ENCODE assay signal across 10 cellular contexts in the genomic region with DNA sequence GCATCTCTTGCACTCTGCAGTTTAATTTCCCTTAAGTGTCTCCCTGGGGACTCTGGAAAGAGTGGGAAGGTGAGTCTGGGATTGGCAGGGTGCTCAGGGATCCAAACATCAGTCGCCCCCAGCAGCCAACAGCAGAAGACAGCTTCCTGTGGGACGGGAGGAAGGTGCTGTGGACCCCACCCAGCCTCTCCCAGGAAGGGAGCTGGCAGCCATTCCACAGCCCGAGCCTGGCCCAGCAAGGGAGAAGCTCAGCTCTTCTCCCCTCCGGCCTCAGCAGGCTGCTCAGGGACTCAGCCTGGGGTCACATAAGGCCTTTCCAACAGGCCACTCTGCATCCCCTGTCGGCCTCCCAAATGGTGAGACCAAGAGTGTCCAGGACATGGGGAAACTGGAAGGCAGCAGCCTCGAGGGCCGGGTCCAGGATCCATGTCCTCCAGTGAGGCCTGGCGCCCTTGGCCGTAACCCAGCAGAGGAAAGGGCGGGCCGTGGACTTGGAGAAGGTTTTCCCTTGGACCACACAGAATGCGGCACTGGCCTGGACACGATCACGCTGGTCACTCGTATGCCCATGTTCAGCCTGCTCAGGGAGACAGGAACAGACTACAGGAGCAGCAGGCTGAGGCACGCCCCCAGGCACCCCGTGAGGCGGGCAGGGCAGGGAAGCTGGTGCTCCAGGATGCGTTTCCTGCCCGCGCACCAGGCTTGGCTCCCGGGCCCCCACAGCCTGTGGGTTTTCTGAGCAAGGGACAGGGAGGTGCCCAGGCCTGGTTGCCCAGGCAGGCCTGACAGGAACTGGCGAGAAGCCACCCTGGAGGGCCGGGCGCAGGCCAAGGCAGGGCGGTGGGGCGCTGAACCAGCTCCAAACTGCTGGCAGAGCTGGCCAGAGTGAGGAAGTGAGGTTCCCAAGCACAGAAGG. TPM values are rescaled to one million over a fixed set of nuclear protein-coding genes. Genes with fewer than 3 reads are reported as not detected.
A peak's percentile ranks its signal among the peaks of the same experiment; 100 is the strongest.
DNase-seq lines count a peak whose midpoint lies in the region; ATAC-seq and TF ChIP-seq lines count a peak whose summit lies in the region.
"Had no signal": no experiment of that assay in that cellular context is flagged by ENCODE, and none has a peak within 500 bp of the region (broad histone marks: within the 10 kb centered on the region; RNA-seq: fewer than 3 reads in every experiment).

No MANE protein-coding gene starts in this region.

- ATAC-seq in HG03354 (IDR thresholded peaks at IDR 0.05; ENCODE audit: poor library complexity, severe bottlenecking, unreplicated experiment) (no peak), HG03159 (IDR thresholded peaks at IDR 0.05; ENCODE audit: unreplicated experiment) (no peak)
- ATAC-seq: A549 had no signal

- in situ Hi-C loops in brain microvascular endothelial cell (cut with HindIII; ENCODE audit: low pct_ligation_motif_present, low sequenced_read_pairs): no loop called here

- DNase-seq in DMS153 treated with DMSO at 0.1 percent for 48 hours (lab: John Stamatoyannopoulos, UW; ENCODE audit: unreplicated experiment) (peak; percentile 6), DMS153 (lab: John Stamatoyannopoulos, UW) (no peak), anterior cingulate cortex (lab: John Stamatoyannopoulos, UW) (peak in 44 of 58 donors; percentile 32 to 88 (median 64)), right atrium auricular region (ENCODE audit: low spot score) (no peak), substantia nigra (lab: John Stamatoyannopoulos, UW) (peak in 36 of 49 donors; percentile 28 to 89 (median 62)), brain microvascular endothelial cell (no peak)
- DNase-seq: stimulated activated CD4-positive, alpha-beta T cell treated with anti-CD3 and anti-CD28 coated beads, Interleukin-12 subunit alpha, Interleukin-12 subunit beta, amount 100 ng/mL, for 4 hours had no signal

- no peaks in the 10 kb centered on the region for H3K36me3 ChIP-seq in right atrium auricular region
- peaks cover 17% of the 10 kb centered on the region for H3K36me3 ChIP-seq in brain microvascular endothelial cell (replicated peaks)

- H3K9me3 ChIP-seq in right atrium auricular region: no peaks in the 10 kb centered on the region
- H3K9me3 ChIP-seq: A549 had no signal

- H3K4me3 ChIP-seq in right atrium auricular region (no peak overlapping the region), brain microvascular endothelial cell (ENCODE audit: low read depth, low read length) (no peak overlapping the region)
- H3K4me3 ChIP-seq: A549 had no signal

- H3K4me1 ChIP-seq in right atrium auricular region: peaks cover 0 to 64% of the 10 kb centered on the region in 2 donors

- H3K27ac ChIP-seq in right atrium auricular region: peak overlapping the region; percentile 37 to 39
- H3K27ac ChIP-seq in substantia nigra (ENCODE audit: low read depth, low read length, poor library complexity, severe bottlenecking): peak overlapping the region; percentile 19
- no peak overlapping the region for H3K27ac ChIP-seq in brain microvascular endothelial cell

- no peak for TF ChIP-seq CTCF in right atrium auricular region (IDR thresholded peaks at IDR 0.05)
- no peak for TF ChIP-seq CTCF in brain microvascular endothelial cell (IDR thresholded peaks at IDR 0.05; ENCODE audit: low read depth, low read length, missing control alignments)

- H3K27me3 ChIP-seq in right atrium auricular region (no peaks in the 10 kb centered on the region), brain microvascular endothelial cell (replicated peaks) (no peaks in the 10 kb centered on the region)

RNA-seq across cellular contexts. Expression of a gene that starts 3.5 kb away (rescaled TPM):
- total RNA-seq in right atrium auricular region: 1 to 10 TPM; 2.1 to 3.6 TPM

RNA-seq across cellular contexts. Expression of a gene that starts 3.8 kb away (rescaled TPM):
- 10 to 100 TPM; 43.7 to 71.6 TPM for total RNA-seq in right atrium auricular region

Comparison
In these comparisons a context has a peak if more than half of its experiments do, and no peak if none do; other contexts are left out.
1. DNase-seq: peak in DMS153 treated with DMSO at 0.1 percent for 48 hours (single experiment), anterior cingulate cortex (44 of 58) and substantia nigra (36 of 49); none in DMS153 (single experiment), right atrium auricular region (single experiment) and brain microvascular endothelial cell (single experiment).